ENCODE assay signal across 1 cellular context in the genomic region with DNA sequence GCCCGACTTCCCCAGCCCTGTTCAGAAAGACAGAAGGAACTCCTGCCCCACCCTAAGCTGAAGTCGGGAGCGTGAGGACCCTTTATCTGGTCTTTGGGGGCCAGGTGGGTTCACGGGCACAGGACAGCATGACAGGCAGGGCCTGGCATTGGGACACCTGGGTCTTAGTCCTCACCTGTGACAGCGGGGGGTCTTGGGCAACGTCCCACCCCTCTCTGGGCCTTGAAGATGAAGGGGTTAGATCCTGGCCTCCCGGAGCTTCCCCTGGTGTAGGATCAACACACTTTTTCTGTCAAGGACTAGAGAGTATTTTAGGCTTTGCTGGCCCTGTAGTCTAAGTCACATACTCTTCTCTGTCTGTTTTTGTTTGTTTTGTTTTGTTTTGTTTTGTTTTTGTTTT.
TF ChIP-seq lines count a peak whose summit lies in the region.

No MANE protein-coding gene starts in this region.

TF ChIP-seq in IMR-90, 13 proteins besides CTCF, POLR2A, EP300 and RAD21:
- TF ChIP-seq, protein P1, sequence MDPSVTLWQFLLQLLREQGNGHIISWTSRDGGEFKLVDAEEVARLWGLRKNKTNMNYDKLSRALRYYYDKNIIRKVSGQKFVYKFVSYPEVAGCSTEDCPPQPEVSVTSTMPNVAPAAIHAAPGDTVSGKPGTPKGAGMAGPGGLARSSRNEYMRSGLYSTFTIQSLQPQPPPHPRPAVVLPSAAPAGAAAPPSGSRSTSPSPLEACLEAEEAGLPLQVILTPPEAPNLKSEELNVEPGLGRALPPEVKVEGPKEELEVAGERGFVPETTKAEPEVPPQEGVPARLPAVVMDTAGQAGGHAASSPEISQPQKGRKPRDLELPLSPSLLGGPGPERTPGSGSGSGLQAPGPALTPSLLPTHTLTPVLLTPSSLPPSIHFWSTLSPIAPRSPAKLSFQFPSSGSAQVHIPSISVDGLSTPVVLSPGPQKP (IDR thresholded peaks at IDR 0.05; ENCODE audit: borderline replicate concordance, low read depth, low read length), result no peak
- TF ChIP-seq BHLHE40 (IDR thresholded peaks at IDR 0.05; ENCODE audit: low read depth, low read length) (no peak), CEBPB (IDR thresholded peaks at IDR 0.05; ENCODE audit: low read depth, low read length) (no peak), RCOR1 (IDR thresholded peaks at IDR 0.05; ENCODE audit: insufficient replicate concordance, low read length) (no peak), NFE2L2 (IDR thresholded peaks at IDR 0.05; ENCODE audit: low read depth, low read length) (no peak), MXI1 (IDR thresholded peaks at IDR 0.05; ENCODE audit: borderline replicate concordance, low read depth, low read length) (no peak), FOS (IDR thresholded peaks at IDR 0.05; ENCODE audit: low read depth, low read length) (no peak), SMC3 (IDR thresholded peaks at IDR 0.05; ENCODE audit: low read depth, low read length) (no peak), RFX5 (IDR thresholded peaks at IDR 0.05; ENCODE audit: low read depth, low read length) (no peak), MAFK (IDR thresholded peaks at IDR 0.05; ENCODE audit: low read depth, low read length) (no peak), CHD1 (IDR thresholded peaks at IDR 0.05; ENCODE audit: low read depth, low read length) (no peak)
- TF ChIP-seq, protein P2, sequence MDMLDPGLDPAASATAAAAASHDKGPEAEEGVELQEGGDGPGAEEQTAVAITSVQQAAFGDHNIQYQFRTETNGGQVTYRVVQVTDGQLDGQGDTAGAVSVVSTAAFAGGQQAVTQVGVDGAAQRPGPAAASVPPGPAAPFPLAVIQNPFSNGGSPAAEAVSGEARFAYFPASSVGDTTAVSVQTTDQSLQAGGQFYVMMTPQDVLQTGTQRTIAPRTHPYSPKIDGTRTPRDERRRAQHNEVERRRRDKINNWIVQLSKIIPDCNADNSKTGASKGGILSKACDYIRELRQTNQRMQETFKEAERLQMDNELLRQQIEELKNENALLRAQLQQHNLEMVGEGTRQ (IDR thresholded peaks at IDR 0.05; ENCODE audit: low read depth, low read length), result no peak
